ENCODE assay signal across 2 cellular contexts in genomic region chr1:115779075-115779474, GRCh38. TPM values are rescaled to one million over a fixed set of nuclear protein-coding genes. Genes with fewer than 3 reads are reported as not detected.
"Had no signal": no experiment of that assay in that cellular context is flagged by ENCODE, and none has a peak within 500 bp of the region (broad histone marks: within the 10 kb centered on the region; RNA-seq: fewer than 3 reads in every experiment).

No MANE protein-coding gene starts in this region.

RNA-seq across cellular contexts. Expression of gene CASQ2, which starts 10.6 kb away (rescaled TPM):
- total RNA-seq: G401, GM12878 had no signal
- polyA plus RNA-seq: GM12878 had no signal
